Comparison of ENCODE assay signal across 9 cellular contexts in genomic region chr17:81040791-81041337, GRCh38. TPM values are rescaled to one million over a fixed set of nuclear protein-coding genes. Genes with fewer than 3 reads are reported as not detected.
DNase-seq lines count a peak whose midpoint lies in the region; ATAC-seq and TF ChIP-seq lines count a peak whose summit lies in the region.
"Had no signal": no experiment of that assay in that cellular context is flagged by ENCODE, and none has a peak within 500 bp of the region (broad histone marks: within the 10 kb centered on the region; RNA-seq: fewer than 3 reads in every experiment).

No MANE protein-coding gene starts in this region.

- 54 to 100% methylated on average over 1 to 6 of the region's 6 CpGs for WGBS in thyroid gland, 2 donors

- H3K4me1 Mint-ChIP-seq in activated naive CD4-positive, alpha-beta T cell treated with anti-CD3 and anti-CD28 coated beads, Interleukin-2, amount 10 ng/mL, durations not matched to agents 7 days and 5 days = peaks cover 3% of the 10 kb centered on the region
- H3K4me1 Mint-ChIP-seq in activated naive CD4-positive, alpha-beta T cell treated with anti-CD3 and anti-CD28 coated beads for 36 hours (ENCODE audit: low read depth) = peaks cover 3% of the 10 kb centered on the region

- no peaks in the 10 kb centered on the region for H3K36me3 Mint-ChIP-seq in activated naive CD4-positive, alpha-beta T cell treated with anti-CD3 and anti-CD28 coated beads, Interleukin-2, amount 10 ng/mL, durations not matched to agents 7 days and 5 days
- no peaks in the 10 kb centered on the region for H3K36me3 Mint-ChIP-seq in activated naive CD4-positive, alpha-beta T cell treated with anti-CD3 and anti-CD28 coated beads for 36 hours (ENCODE audit: low read depth)

- H3K4me3 ChIP-seq in SJSA1 (no peak overlapping the region), fibroblast of mammary gland (ENCODE audit: control insufficient read depth, low read depth, low read length) (no peak overlapping the region), thyroid gland (replicated peaks in 1 of 3) (no peak overlapping the region)
- H3K4me3 ChIP-seq: skin epidermis had no signal

- H3K4me1 ChIP-seq in SJSA1 (replicated peaks) (peaks cover 70% of the 10 kb centered on the region), thyroid gland (peaks cover 80 to 88% of the 10 kb centered on the region in 2 donors)

- no peak for ATAC-seq in GM18498 (IDR thresholded peaks at IDR 0.05; ENCODE audit: unreplicated experiment)
- no peak for ATAC-seq in HG02870 (IDR thresholded peaks at IDR 0.05; ENCODE audit: unreplicated experiment)

- H3K27ac ChIP-seq in SJSA1 (peak overlapping the region; percentile 36), thyroid gland (peak overlapping the region in 2 of 3 donors; percentile 40 to 52)

- peak; percentile 38 for DNase-seq in activated naive CD4-positive, alpha-beta T cell treated with anti-CD3 and anti-CD28 coated beads, Interleukin-2, amount 10 ng/mL, durations not matched to agents 7 days and 5 days
- DNase-seq in activated naive CD4-positive, alpha-beta T cell treated with anti-CD3 and anti-CD28 coated beads for 36 hours = no peak
- DNase-seq in SJSA1 (ENCODE audit: low read depth in 1 of 2, low spot score in 2 of 2) = peak in 1 of 2 experiments; percentile 53
- DNase-seq in fibroblast of mammary gland (ENCODE audit: low read depth) = peak; percentile 33
- peak; percentile 45 to 48 for DNase-seq in thyroid gland
- no peak for DNase-seq in COR-L47 (lab: John Stamatoyannopoulos, UW)

- TF ChIP-seq CTCF in fibroblast of mammary gland (conservative IDR thresholded peaks at IDR 0.05; ENCODE audit: control insufficient read depth, insufficient read depth, low read depth, low read length) = peak; percentile 53
- peak in 2 of 6 experiments; percentile 11 to 22 for TF ChIP-seq CTCF in thyroid gland (IDR thresholded peaks at IDR 0.05)

- H3K27ac Mint-ChIP-seq in activated naive CD4-positive, alpha-beta T cell treated with anti-CD3 and anti-CD28 coated beads, Interleukin-2, amount 10 ng/mL, durations not matched to agents 7 days and 5 days = no peak overlapping the region
- H3K27ac Mint-ChIP-seq in activated naive CD4-positive, alpha-beta T cell treated with anti-CD3 and anti-CD28 coated beads for 36 hours = no peak overlapping the region

- peaks cover 29% of the 10 kb centered on the region for H3K27me3 Mint-ChIP-seq in activated naive CD4-positive, alpha-beta T cell treated with anti-CD3 and anti-CD28 coated beads, Interleukin-2, amount 10 ng/mL, durations not matched to agents 7 days and 5 days
- H3K27me3 Mint-ChIP-seq in activated naive CD4-positive, alpha-beta T cell treated with anti-CD3 and anti-CD28 coated beads for 36 hours (ENCODE audit: low read depth) = peaks cover 4% of the 10 kb centered on the region

- H3K9me3 Mint-ChIP-seq in activated naive CD4-positive, alpha-beta T cell treated with anti-CD3 and anti-CD28 coated beads, Interleukin-2, amount 10 ng/mL, durations not matched to agents 7 days and 5 days = no peaks in the 10 kb centered on the region
- no peaks in the 10 kb centered on the region for H3K9me3 Mint-ChIP-seq in activated naive CD4-positive, alpha-beta T cell treated with anti-CD3 and anti-CD28 coated beads for 36 hours

- H3K27me3 ChIP-seq in SJSA1 (replicated peaks) = no peaks in the 10 kb centered on the region
- no peaks in the 10 kb centered on the region for H3K27me3 ChIP-seq in thyroid gland

- CTCF ChIA-PET in activated naive CD4-positive, alpha-beta T cell treated with anti-CD3 and anti-CD28 coated beads, Interleukin-2, amount 10 ng/mL, durations not matched to agents 7 days and 5 days (lab: Charles Lee) = interaction anchor here (1.6 kb wide), 1 partner anchor 9 kb away, joined by 3 read pairs; no protein-coding TSS in a partner anchor
- CTCF ChIA-PET in activated naive CD4-positive, alpha-beta T cell treated with anti-CD3 and anti-CD28 coated beads for 36 hours (lab: Charles Lee) = no interaction called here

- TF ChIP-seq POLR2A in thyroid gland (IDR thresholded peaks at IDR 0.05) = no peak

- intact Hi-C loops in activated naive CD4-positive, alpha-beta T cell treated with anti-CD3 and anti-CD28 coated beads for 36 hours (cut with micrococcal nuclease) = no loop called here
- intact Hi-C loops in thyroid gland (cut with DNase I) = no loop called here

- no peaks in the 10 kb centered on the region for H3K9me3 ChIP-seq in SJSA1 (replicated peaks)
- H3K9me3 ChIP-seq in thyroid gland = no peaks in the 10 kb centered on the region

- no peak overlapping the region for H3K4me3 Mint-ChIP-seq in activated naive CD4-positive, alpha-beta T cell treated with anti-CD3 and anti-CD28 coated beads, Interleukin-2, amount 10 ng/mL, durations not matched to agents 7 days and 5 days
- H3K4me3 Mint-ChIP-seq in activated naive CD4-positive, alpha-beta T cell treated with anti-CD3 and anti-CD28 coated beads for 36 hours = no peak overlapping the region

- H3K36me3 ChIP-seq in SJSA1 (peaks cover 62% of the 10 kb centered on the region), thyroid gland (no peaks in the 10 kb centered on the region)

RNA-seq across cellular contexts. Expression of gene BAIAP2, which starts 5.9 kb away (rescaled TPM):
- total RNA-seq in activated naive CD4-positive, alpha-beta T cell treated with anti-CD3 and anti-CD28 coated beads for 36 hours = 1 to 10 TPM; 3.9 to 4.2 TPM
- 37.6 and 59.5 TPM in 2 replicates for total RNA-seq in SJSA1 (2014; rRNA removed; shearing (Covaris generic))
- total RNA-seq in thyroid gland = 10 to 100 TPM; 35.8 to 86.8 (median 42.1) TPM

RNA-seq across cellular contexts. Expression of gene CHMP6, which starts 49.2 kb away (rescaled TPM):
- total RNA-seq in activated naive CD4-positive, alpha-beta T cell treated with anti-CD3 and anti-CD28 coated beads for 36 hours = 10 to 100 TPM; 10.1 to 10.6 TPM
- 20.9 and 26.3 TPM in 2 replicates for total RNA-seq in SJSA1 (2014; rRNA removed; shearing (Covaris generic))
- 10 to 100 TPM; 19.5 to 37.8 (median 27.8) TPM for total RNA-seq in thyroid gland

Comparison
In these comparisons a context has a peak if more than half of its experiments do, and no peak if none do; other contexts are left out.
1. DNase-seq: peak in activated naive CD4-positive, alpha-beta T cell treated with anti-CD3 and anti-CD28 coated beads, Interleukin-2, amount 10 ng/mL, durations not matched to agents 7 days and 5 days (single experiment), fibroblast of mammary gland (single experiment) and thyroid gland (2 of 2); none in activated naive CD4-positive, alpha-beta T cell treated with anti-CD3 and anti-CD28 coated beads for 36 hours (single experiment) and COR-L47 (single experiment).